15 cellular contexts compared by ENCODE assay signal in the genomic region with DNA sequence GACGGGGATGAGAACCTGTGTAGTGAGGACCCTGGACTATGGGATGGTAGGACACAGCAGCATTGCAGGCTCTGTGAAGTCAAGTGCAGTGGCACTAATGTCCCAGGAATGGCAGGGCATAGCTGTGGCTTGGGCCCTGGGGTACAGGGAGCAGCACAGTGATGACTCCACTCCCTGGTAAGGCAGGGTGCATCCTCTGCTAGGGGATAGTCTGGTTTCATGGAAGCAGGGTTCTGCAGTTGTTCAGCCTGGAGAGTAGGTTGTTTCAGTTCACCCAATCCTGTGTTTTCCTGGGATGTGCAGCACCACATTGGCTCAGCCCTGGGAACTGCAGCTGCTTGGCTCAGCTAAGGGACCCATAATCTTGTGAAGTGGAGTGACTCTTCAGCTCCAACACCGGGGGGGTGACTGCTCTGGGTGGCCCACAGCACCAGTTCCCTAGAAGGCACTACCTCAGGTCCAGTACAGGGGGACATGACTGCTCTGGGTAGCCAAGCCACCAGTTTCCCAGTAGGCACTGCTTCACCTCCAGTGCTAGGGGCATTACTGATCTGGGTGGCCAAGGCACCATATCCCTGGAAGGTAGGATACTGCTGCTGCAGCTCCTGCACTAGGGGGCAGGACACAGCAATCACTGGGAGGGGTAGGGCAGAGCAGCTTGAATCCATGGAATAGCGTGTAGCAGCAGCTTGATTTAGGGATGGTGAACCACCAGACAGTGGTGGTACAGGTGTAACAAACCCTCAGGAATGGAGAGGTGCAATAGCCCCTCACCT. TPM values are rescaled to one million over a fixed set of nuclear protein-coding genes. Genes with fewer than 3 reads are reported as not detected.
DNase-seq lines count a peak whose midpoint lies in the region; ATAC-seq, FAIRE-seq and TF ChIP-seq lines count a peak whose summit lies in the region.
"Had no signal": no experiment of that assay in that cellular context is flagged by ENCODE, and none has a peak within 500 bp of the region (broad histone marks: within the 10 kb centered on the region; RNA-seq: fewer than 3 reads in every experiment).

No MANE protein-coding gene starts in this region.

- H3K36me3 ChIP-seq in bronchial epithelial cell (ENCODE audit: control insufficient read depth, insufficient read depth, low read length), result no peaks in the 10 kb centered on the region
- no peaks in the 10 kb centered on the region for H3K36me3 ChIP-seq in HepG2 (replicated peaks in 1 of 2; ENCODE audit: control insufficient read depth in 1 of 2, insufficient read depth in 2 of 2, low read length in 2 of 2)
- H3K36me3 ChIP-seq: HAP-1 had no signal

- no peak for TF ChIP-seq EP300 in HepG2 (IDR thresholded peaks at IDR 0.05; ENCODE audit: low read depth in 2 of 2, low read length in 2 of 2)
- TF ChIP-seq EP300 in HepG2 (CRISPR knock-in tag; IDR thresholded peaks at IDR 0.05; ENCODE audit: borderline replicate concordance), result no peak

- intact Hi-C loops in natural killer cell (cut with micrococcal nuclease), result no loop called here
- intact Hi-C loops in HepG2 (cut with micrococcal nuclease; ENCODE audit: unreplicated experiment), result no loop called here

- TF ChIP-seq RAD21 in HepG2 (CRISPR knock-in tag; IDR thresholded peaks at IDR 0.05), result no peak

- peak; percentile 41 to 56 for ATAC-seq in natural killer cell treated with Interleukin-12 subunit alpha and Interleukin-12 subunit beta and Interleukin-15 and Interleukin-18, amount 100 ng/mL, for 72 hours
- ATAC-seq in natural killer cell, result no peak
- ATAC-seq in HepG2, result peak; percentile 77
- no peak for ATAC-seq in HG03565 (IDR thresholded peaks at IDR 0.05; ENCODE audit: unreplicated experiment)
- ATAC-seq in GM18858 (IDR thresholded peaks at IDR 0.05; ENCODE audit: unreplicated experiment), result no peak

- no peak for DNase-seq in natural killer cell treated with Interleukin-12 subunit alpha and Interleukin-12 subunit beta and Interleukin-15 and Interleukin-18, amount 100 ng/mL, for 72 hours (ENCODE audit: low spot score)
- DNase-seq in natural killer cell, result no peak
- no peak for DNase-seq in bronchial epithelial cell (ENCODE audit: low read depth)
- DNase-seq in HepG2 (ENCODE audit: low spot score), result no peak
- DNase-seq in T-helper 1 cell, result no peak
- DNase-seq in NCI-H1436 (lab: John Stamatoyannopoulos, UW), result no peak
- DNase-seq: C1 segment of cervical spinal cord, NCI-H2107, NCI-H345, NCI-H526 treated with DMSO at 0.1 percent for 48 hours had no signal

- H3K4me3 Mint-ChIP-seq in natural killer cell treated with Interleukin-12 subunit alpha and Interleukin-12 subunit beta and Interleukin-15 and Interleukin-18, amount 100 ng/mL, for 72 hours, result no peak overlapping the region
- no peak overlapping the region for H3K4me3 Mint-ChIP-seq in natural killer cell

- CTCF ChIA-PET in HepG2 (lab: Yijun Ruan, JAX; ENCODE audit: low intra/inter-chr PET ratio, low total read pairs), result no interaction called here

- no peak overlapping the region for H3K4me2 ChIP-seq in HepG2 (ENCODE audit: low read depth, low read length)

- H3K27me3 ChIP-seq in bronchial epithelial cell (ENCODE audit: control insufficient read depth, insufficient read depth, low read length) (no peaks in the 10 kb centered on the region), HepG2 (ENCODE audit: control insufficient read depth in 1 of 2, insufficient read depth in 2 of 2, low read length in 2 of 2) (no peaks in the 10 kb centered on the region)

- no peaks in the 10 kb centered on the region for H3K4me1 Mint-ChIP-seq in natural killer cell treated with Interleukin-12 subunit alpha and Interleukin-12 subunit beta and Interleukin-15 and Interleukin-18, amount 100 ng/mL, for 72 hours (ENCODE audit: low read depth in 2 of 2)
- H3K4me1 Mint-ChIP-seq in natural killer cell, result no peaks in the 10 kb centered on the region

- H3K27me3 Mint-ChIP-seq in natural killer cell treated with Interleukin-12 subunit alpha and Interleukin-12 subunit beta and Interleukin-15 and Interleukin-18, amount 100 ng/mL, for 72 hours, result peaks cover 19 to 60% of the 10 kb centered on the region in 2 donors
- H3K27me3 Mint-ChIP-seq in natural killer cell (ENCODE audit: low read depth in 2 of 2), result peaks cover 23 to 38% of the 10 kb centered on the region in 2 donors

- no peak overlapping the region for H3K27ac Mint-ChIP-seq in natural killer cell treated with Interleukin-12 subunit alpha and Interleukin-12 subunit beta and Interleukin-15 and Interleukin-18, amount 100 ng/mL, for 72 hours
- H3K27ac Mint-ChIP-seq in natural killer cell, result no peak overlapping the region

- no peak overlapping the region for H3K27ac ChIP-seq in HepG2 (ENCODE audit: extremely low read length, insufficient read depth, low read length)
- H3K27ac ChIP-seq: 22Rv1, SK-N-MC had no signal

- 5% methylated on average over 3 of the region's 3 CpGs for WGBS in HepG2 (ENCODE audit: low lambda C conversion rate)

- POLR2A ChIA-PET in HepG2 (lab: Yijun Ruan, JAX), result no interaction called here

- no peak overlapping the region for H2AFZ ChIP-seq in HepG2 (ENCODE audit: low read length)

- no peaks in the 10 kb centered on the region for H4K20me1 ChIP-seq in HepG2 (ENCODE audit: insufficient read depth, low read length)

- H3K4me3 ChIP-seq in bronchial epithelial cell (ENCODE audit: low read depth, low read length) (no peak overlapping the region), HepG2 (replicated peaks in 1 of 3; ENCODE audit: insufficient read depth in 1 of 3, low read depth in 2 of 3, low read length in 3 of 3) (no peak overlapping the region)
- H3K4me3 ChIP-seq: HAP-1, SK-N-MC had no signal

- TF ChIP-seq POLR2A in HepG2 (IDR thresholded peaks at IDR 0.05; ENCODE audit: insufficient read depth in 1 of 2, low read depth in 2 of 2, low read length in 2 of 2), result no peak

- TF ChIP-seq CTCF in natural killer cell (IDR thresholded peaks at IDR 0.05) (no peak), bronchial epithelial cell (IDR thresholded peaks at IDR 0.05; ENCODE audit: insufficient read depth, low read length, severe bottlenecking) (no peak), HepG2 (CRISPR knock-in tag; IDR thresholded peaks at IDR 0.05) (peak; percentile 25; the same call in 1 of the 2 replicates)

- H3K9me3 Mint-ChIP-seq in natural killer cell treated with Interleukin-12 subunit alpha and Interleukin-12 subunit beta and Interleukin-15 and Interleukin-18, amount 100 ng/mL, for 72 hours, result no peaks in the 10 kb centered on the region
- H3K9me3 Mint-ChIP-seq in natural killer cell, result no peaks in the 10 kb centered on the region

- H3K4me1 ChIP-seq in HepG2 (ENCODE audit: insufficient read depth, low read length), result no peaks in the 10 kb centered on the region

- no peaks in the 10 kb centered on the region for H3K9me3 ChIP-seq in HepG2 (ENCODE audit: low read length)
- H3K9me3 ChIP-seq: HAP-1 had no signal

- in situ Hi-C loops in HepG2 (cut with HindIII; ENCODE audit: extremely low pct_ligation_motif_present, low pct_unique_long_range_greater_than_20kb), result no loop called here

- FAIRE-seq in bronchial epithelial cell (lab: Jason Lieb, UNC) (peak; percentile 77), HepG2 (lab: Jason Lieb, UNC) (no peak)

- BruUV-seq in HepG2 (replicated peaks; lab: Mats Ljungman, UMichigan), result no TSS peak

- no peaks in the 10 kb centered on the region for H3K79me2 ChIP-seq in HepG2 (ENCODE audit: insufficient read depth, low read length)

- H3K36me3 Mint-ChIP-seq in natural killer cell treated with Interleukin-12 subunit alpha and Interleukin-12 subunit beta and Interleukin-15 and Interleukin-18, amount 100 ng/mL, for 72 hours, result no peaks in the 10 kb centered on the region
- H3K36me3 Mint-ChIP-seq in natural killer cell, result no peaks in the 10 kb centered on the region

- no peak overlapping the region for H3K9ac ChIP-seq in HepG2 (ENCODE audit: insufficient read depth, low read depth, low read length)

TF ChIP-seq in HepG2, 621 proteins besides CTCF, POLR2A, EP300 and RAD21 (continues in another document):
- TF ChIP-seq, protein P1, sequence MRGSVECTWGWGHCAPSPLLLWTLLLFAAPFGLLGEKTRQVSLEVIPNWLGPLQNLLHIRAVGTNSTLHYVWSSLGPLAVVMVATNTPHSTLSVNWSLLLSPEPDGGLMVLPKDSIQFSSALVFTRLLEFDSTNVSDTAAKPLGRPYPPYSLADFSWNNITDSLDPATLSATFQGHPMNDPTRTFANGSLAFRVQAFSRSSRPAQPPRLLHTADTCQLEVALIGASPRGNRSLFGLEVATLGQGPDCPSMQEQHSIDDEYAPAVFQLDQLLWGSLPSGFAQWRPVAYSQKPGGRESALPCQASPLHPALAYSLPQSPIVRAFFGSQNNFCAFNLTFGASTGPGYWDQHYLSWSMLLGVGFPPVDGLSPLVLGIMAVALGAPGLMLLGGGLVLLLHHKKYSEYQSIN (CRISPR knock-in tag; IDR thresholded peaks at IDR 0.05; ENCODE audit: borderline replicate concordance), result no peak
- TF ChIP-seq HOXA5 (CRISPR knock-in tag; IDR thresholded peaks at IDR 0.05), result no peak

RNA-seq across cellular contexts. Expression of gene C1orf185, which starts 15.3 kb away (rescaled TPM):
- not detected for total RNA-seq in natural killer cell treated with Interleukin-12 subunit alpha and Interleukin-12 subunit beta and Interleukin-15 and Interleukin-18, amount 100 ng/mL, for 72 hours
- not detected for total RNA-seq in natural killer cell
- total RNA-seq in bronchial epithelial cell, result not detected in 2 replicates
- not detected in 2 replicates for total RNA-seq in HepG2 (2016; rRNA removed; fragmentation: Illumina TruSeq; extraction: Trizol)
- total RNA-seq in HepG2 (2016; cell fraction: cytosol; rRNA removed; fragmentation: Illumina TruSeq; extraction: Trizol; ENCODE audit: low read depth), result not detected in 2 replicates
- not detected in 2 replicates for total RNA-seq in HepG2 (2016; cell fraction: insoluble cytoplasmic fraction; rRNA removed; fragmentation: Illumina TruSeq; extraction: Trizol)
- not detected in 2 replicates for total RNA-seq in HepG2 (2016; cell fraction: membrane; rRNA removed; fragmentation: Illumina TruSeq; extraction: Trizol)
- total RNA-seq in HepG2 (2016; cell fraction: nucleus; rRNA removed; fragmentation: Illumina TruSeq; extraction: Trizol), result not detected in 2 replicates
- not detected in 2 replicates for polyA plus RNA-seq in HepG2 (2011; rRNA removed)
- not detected in 2 replicates for polyA plus RNA-seq in HepG2 (2011; cell fraction: cytosol; rRNA removed)
- not detected in 2 replicates for polyA plus RNA-seq in HepG2 (2011; cell fraction: nucleus; rRNA removed)
- not detected in 2 replicates for polyA plus RNA-seq in HepG2 (2012)
- not detected in 2 replicates for polyA plus RNA-seq in HepG2 (2016; cell fraction: cytosol; fragmentation: Illumina TruSeq; extraction: Trizol; ENCODE audit: low read depth)
- not detected in 2 replicates for polyA plus RNA-seq in HepG2 (2016; cell fraction: insoluble cytoplasmic fraction; fragmentation: Illumina TruSeq; extraction: Trizol; ENCODE audit: low read depth)
- not detected in 2 replicates for polyA plus RNA-seq in HepG2 (2016; cell fraction: membrane; fragmentation: Illumina TruSeq; extraction: Trizol; ENCODE audit: low read depth)
- not detected in 2 replicates for polyA plus RNA-seq in HepG2 (2016; cell fraction: nucleus; fragmentation: Illumina TruSeq; extraction: Trizol; ENCODE audit: insufficient read depth, low read depth)
- polyA minus RNA-seq in HepG2 (2011; rRNA and poly(A)+ RNA removed; ENCODE audit: low replicate concordance), result not detected in 2 replicates
- polyA minus RNA-seq in HepG2 (2011; cell fraction: cytosol; rRNA and poly(A)+ RNA removed), result not detected in 2 replicates
- not detected in 2 replicates for polyA minus RNA-seq in HepG2 (2011; cell fraction: nucleus; rRNA and poly(A)+ RNA removed)

Comparison
In these comparisons a context has a peak if more than half of its experiments do, and no peak if none do; other contexts are left out.
1. ATAC-seq: peak in natural killer cell treated with Interleukin-12 subunit alpha and Interleukin-12 subunit beta and Interleukin-15 and Interleukin-18, amount 100 ng/mL, for 72 hours (2 of 2) and HepG2 (single experiment); none in natural killer cell (0 of 3), HG03565 (single experiment) and GM18858 (single experiment).